1 cellular context compared by ENCODE assay signal in genomic region chr7:45563804-45564461, GRCh38.
TF ChIP-seq lines count a peak whose summit lies in the region.

No MANE protein-coding gene starts in this region.

TF ChIP-seq in WTC11, 78 proteins besides CTCF, POLR2A, EP300 and RAD21 (continued from another document):
- TF ChIP-seq AR (CRISPR knock-in tag; IDR thresholded peaks at IDR 0.05), result no peak
- no peak for TF ChIP-seq E2F1 (CRISPR knock-in tag; IDR thresholded peaks at IDR 0.05)
- no peak for TF ChIP-seq FOXP1 (CRISPR knock-in tag; IDR thresholded peaks at IDR 0.05; ENCODE audit: borderline replicate concordance)
- no peak for TF ChIP-seq GTF2I (CRISPR knock-in tag; conservative IDR thresholded peaks at IDR 0.05)
- no peak for TF ChIP-seq ZNF671 (CRISPR knock-in tag; IDR thresholded peaks at IDR 0.05)
- TF ChIP-seq SP1 (CRISPR knock-in tag; conservative IDR thresholded peaks at IDR 0.05), result no peak
- TF ChIP-seq ESRRA (CRISPR knock-in tag; IDR thresholded peaks at IDR 0.05; ENCODE audit: borderline replicate concordance), result no peak
- TF ChIP-seq ATF1 (CRISPR knock-in tag; IDR thresholded peaks at IDR 0.05), result no peak
- no peak for TF ChIP-seq FOXK1 (CRISPR knock-in tag; IDR thresholded peaks at IDR 0.05)
- no peak for TF ChIP-seq TP53 (CRISPR knock-in tag; IDR thresholded peaks at IDR 0.05)
- TF ChIP-seq GRHL2 (CRISPR knock-in tag; IDR thresholded peaks at IDR 0.05; ENCODE audit: insufficient replicate concordance, severe bottlenecking), result no peak
TF ChIP-seq in WTC11: peak in this region for 0.
